In the genomic region with DNA sequence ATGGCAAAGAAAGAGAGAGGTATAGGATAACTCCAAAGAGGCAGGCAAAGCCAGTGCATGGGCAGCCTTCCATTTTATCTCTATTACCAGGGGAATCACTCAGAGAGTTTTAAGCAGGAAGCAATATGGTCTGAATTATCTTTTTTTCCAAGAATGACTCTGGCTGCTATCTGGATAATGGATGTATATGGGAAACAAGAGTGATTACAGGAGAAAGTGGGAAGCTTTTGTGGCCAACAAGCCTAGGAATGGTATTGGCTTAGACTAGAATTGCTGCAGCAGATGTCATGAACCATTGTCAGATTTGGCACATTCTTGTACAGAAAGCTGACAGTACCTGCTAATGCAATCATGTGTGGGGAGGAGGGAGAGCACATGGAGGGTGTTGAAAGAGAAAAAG, we compare ENCODE assay signal across 1 cellular context.
TF ChIP-seq lines count a peak whose summit lies in the region.

No MANE protein-coding gene starts in this region.

TF ChIP-seq in SK-N-SH treated with all-trans-retinoic acid at 6 μM for 48 hours, 23 proteins besides CTCF, POLR2A, EP300 and RAD21 (continued from another document):
- TF ChIP-seq, protein P1, sequence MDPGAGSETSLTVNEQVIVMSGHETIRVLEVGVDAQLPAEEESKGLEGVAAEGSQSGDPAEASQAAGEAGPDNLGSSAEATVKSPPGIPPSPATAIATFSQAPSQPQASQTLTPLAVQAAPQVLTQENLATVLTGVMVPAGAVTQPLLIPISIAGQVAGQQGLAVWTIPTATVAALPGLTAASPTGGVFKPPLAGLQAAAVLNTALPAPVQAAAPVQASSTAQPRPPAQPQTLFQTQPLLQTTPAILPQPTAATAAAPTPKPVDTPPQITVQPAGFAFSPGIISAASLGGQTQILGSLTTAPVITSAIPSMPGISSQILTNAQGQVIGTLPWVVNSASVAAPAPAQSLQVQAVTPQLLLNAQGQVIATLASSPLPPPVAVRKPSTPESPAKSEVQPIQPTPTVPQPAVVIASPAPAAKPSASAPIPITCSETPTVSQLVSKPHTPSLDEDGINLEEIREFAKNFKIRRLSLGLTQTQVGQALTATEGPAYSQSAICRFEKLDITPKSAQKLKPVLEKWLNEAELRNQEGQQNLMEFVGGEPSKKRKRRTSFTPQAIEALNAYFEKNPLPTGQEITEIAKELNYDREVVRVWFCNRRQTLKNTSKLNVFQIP (CRISPR knock-in tag; IDR thresholded peaks at IDR 0.05; ENCODE audit: borderline replicate concordance, low read depth), result no peak
- TF ChIP-seq, protein P2, sequence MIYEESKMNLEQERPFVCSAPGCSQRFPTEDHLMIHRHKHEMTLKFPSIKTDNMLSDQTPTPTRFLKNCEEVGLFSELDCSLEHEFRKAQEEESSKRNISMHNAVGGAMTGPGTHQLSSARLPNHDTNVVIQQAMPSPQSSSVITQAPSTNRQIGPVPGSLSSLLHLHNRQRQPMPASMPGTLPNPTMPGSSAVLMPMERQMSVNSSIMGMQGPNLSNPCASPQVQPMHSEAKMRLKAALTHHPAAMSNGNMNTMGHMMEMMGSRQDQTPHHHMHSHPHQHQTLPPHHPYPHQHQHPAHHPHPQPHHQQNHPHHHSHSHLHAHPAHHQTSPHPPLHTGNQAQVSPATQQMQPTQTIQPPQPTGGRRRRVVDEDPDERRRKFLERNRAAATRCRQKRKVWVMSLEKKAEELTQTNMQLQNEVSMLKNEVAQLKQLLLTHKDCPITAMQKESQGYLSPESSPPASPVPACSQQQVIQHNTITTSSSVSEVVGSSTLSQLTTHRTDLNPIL (CRISPR knock-in tag; IDR thresholded peaks at IDR 0.05; ENCODE audit: low read depth), result no peak
- TF ChIP-seq GLIS3 (CRISPR knock-in tag; IDR thresholded peaks at IDR 0.05), result 0 out of 2 replicates have a peak, but pooled peaks have one; percentile 37
- TF ChIP-seq TCF4 (CRISPR knock-in tag; IDR thresholded peaks at IDR 0.05; ENCODE audit: borderline replicate concordance), result peak; percentile 66
